18 cellular contexts compared by ENCODE assay signal in genomic region chr2:234242446-234242810, GRCh38.
DNase-seq lines count a peak whose midpoint lies in the region; ATAC-seq, FAIRE-seq and TF ChIP-seq lines count a peak whose summit lies in the region.
"Had no signal": no experiment of that assay in that cellular context is flagged by ENCODE, and none has a peak within 500 bp of the region (broad histone marks: within the 10 kb centered on the region; RNA-seq: fewer than 3 reads in every experiment).

No MANE protein-coding gene starts in this region.

- H3K79me2 ChIP-seq in PC-9 (ENCODE audit: low read depth) (no peaks in the 10 kb centered on the region), neural progenitor cell (ENCODE audit: low read depth) (no peaks in the 10 kb centered on the region)

- no TSS peak for BruUV-seq in PC-9 (replicated peaks; lab: Mats Ljungman, UMichigan)

- H3K36me3 ChIP-seq in PC-9 (ENCODE audit: low read depth) (no peaks in the 10 kb centered on the region), neural progenitor cell (no peaks in the 10 kb centered on the region)
- H3K36me3 ChIP-seq: MG63 had no signal

- TF ChIP-seq RAD21 in A549 (conservative IDR thresholded peaks at IDR 0.05 in 1 of 2, IDR thresholded peaks at IDR 0.05 in 1 of 2): no peak

- no peak overlapping the region for H3K9ac ChIP-seq in neural progenitor cell

- peaks cover 58% of the 10 kb centered on the region for H3K4me1 ChIP-seq in A549
- peaks cover 73% of the 10 kb centered on the region for H3K4me1 ChIP-seq in PC-9 (replicated peaks; ENCODE audit: insufficient read depth)
- peaks cover 18% of the 10 kb centered on the region for H3K4me1 ChIP-seq in neural progenitor cell

- POLR2A ChIA-PET in A549 (lab: Yijun Ruan, JAX) (interaction anchor here (0.8 to 1.2 kb wide), 3 partner anchors 40 to 268 kb away, joined by 3 to 9 read pairs (median 4); partner anchors contain the start of gene ARL4C), PC-9 (lab: Charles Lee; ENCODE audit: unreplicated experiment) (interaction anchor here (0.6 to 0.8 kb wide), 3 partner anchors 34 to 303 kb away, joined by 3 to 19 read pairs (median 3); no protein-coding TSS in a partner anchor)

- H4K20me1 ChIP-seq in PC-9 (ENCODE audit: insufficient read depth) (no peaks in the 10 kb centered on the region), neural progenitor cell (ENCODE audit: low read depth) (no peaks in the 10 kb centered on the region)

- DNase-seq in A549 (ENCODE audit: low read depth in 1 of 2, low spot score in 1 of 2) (no peak), PC-9 (no peak), epithelial cell of prostate (ENCODE audit: low read depth, low spot score) (no peak), neural progenitor cell (ENCODE audit: low spot score) (no peak), C1 segment of cervical spinal cord (lab: John Stamatoyannopoulos, UW) (no peak)
- DNase-seq in activated naive CD4-positive, alpha-beta T cell (lab: John Stamatoyannopoulos, UW): no peak
- DNase-seq: DND-41, GDM1, GOT3, KG1, NCI-H1092 treated with DMSO at 0.1 percent for 48 hours, NCI-H1694 treated with DMSO at 0.1 percent for 48 hours, NCI-H446, NCI-H748 treated with DMSO at 0.1 percent for 48 hours, SHP77 had no signal

- peaks cover 2% of the 10 kb centered on the region for H3K36me3 Mint-ChIP-seq in neural progenitor cell

- peaks cover 52% of the 10 kb centered on the region for H3K4me1 Mint-ChIP-seq in neural progenitor cell

- H3K9me2 ChIP-seq in PC-9 (ENCODE audit: insufficient read depth): no peaks in the 10 kb centered on the region

- H3K4me3 ChIP-seq in A549: peak overlapping the region; percentile 4; the same call in 1 of the 3 replicates
- H3K4me3 ChIP-seq in PC-9: peak overlapping the region; percentile 36; the same call in 1 of the 2 replicates
- no peak overlapping the region for H3K4me3 ChIP-seq in neural progenitor cell
- H3K4me3 ChIP-seq: MG63 had no signal

- TF ChIP-seq CTCF in A549 (IDR thresholded peaks at IDR 0.05) (no peak), PC-9 (conservative IDR thresholded peaks at IDR 0.05) (no peak), neural progenitor cell (IDR thresholded peaks at IDR 0.05) (no peak)

- H2AFZ ChIP-seq in PC-9: no peak overlapping the region
- no peak overlapping the region for H2AFZ ChIP-seq in neural progenitor cell (replicated peaks)

- H3K9me3 Mint-ChIP-seq in neural progenitor cell: peaks cover 25% of the 10 kb centered on the region

- peaks cover 9% of the 10 kb centered on the region for H3K27me3 Mint-ChIP-seq in neural progenitor cell (ENCODE audit: insufficient read depth, low read depth)

- H3K4me2 ChIP-seq in A549 (peak overlapping the region; percentile 86), PC-9 (peak overlapping the region; percentile 75), neural progenitor cell (peak overlapping the region; percentile 21)

- WGBS in A549 (ENCODE audit: missing lambda C conversion rate): 8% methylated on average over 4 of the region's 4 CpGs

- ATAC-seq in A549 (no peak), GM18498 (IDR thresholded peaks at IDR 0.05; ENCODE audit: unreplicated experiment) (no peak), GM21526 (IDR thresholded peaks at IDR 0.05; ENCODE audit: low FRiP score, unreplicated experiment) (no peak)

- H3K27ac Mint-ChIP-seq in neural progenitor cell: no peak overlapping the region

- peak overlapping the region; percentile 22 for H3K4me3 Mint-ChIP-seq in neural progenitor cell

- H3K9me3 ChIP-seq in A549 (peaks cover 17% of the 10 kb centered on the region; the same call in 2 of the 3 replicates), PC-9 (ENCODE audit: insufficient read depth, low read depth) (peaks cover 6% of the 10 kb centered on the region; the same call in 1 of the 2 replicates), neural progenitor cell (ENCODE audit: low read depth) (peaks cover 8% of the 10 kb centered on the region)

- no peak for FAIRE-seq in A549 (lab: Jason Lieb, UNC)

- intact Hi-C loops in PC-9 (cut with micrococcal nuclease; ENCODE audit: unreplicated experiment): loop anchor here (2.0 to 10.0 kb wide), 6 partner anchors 16 to 582 kb away; partner anchors contain the start of genes MSL3B and UGT1A6

- TF ChIP-seq EP300 in A549 (IDR thresholded peaks at IDR 0.05): no peak

- H3F3A ChIP-seq in PC-9 (ENCODE audit: insufficient read depth, low read depth) (peaks cover 63% of the 10 kb centered on the region), neural progenitor cell (ENCODE audit: low read depth) (no peaks in the 10 kb centered on the region)

- H3K27ac ChIP-seq in A549: peak overlapping the region; percentile 89 to 93
- H3K27ac ChIP-seq in PC-9: peak overlapping the region; percentile 91
- H3K27ac ChIP-seq in epithelial cell of prostate: peak overlapping the region; percentile 94
- H3K27ac ChIP-seq in neural progenitor cell: no peak overlapping the region

- H3K27me3 ChIP-seq in PC-9 (ENCODE audit: insufficient read depth, low read depth) (no peaks in the 10 kb centered on the region), neural progenitor cell (no peaks in the 10 kb centered on the region)
- H3K27me3 ChIP-seq: MG63 had no signal

- no peak for TF ChIP-seq POLR2A in A549 (IDR thresholded peaks at IDR 0.05; ENCODE audit: low read length)

- CTCF ChIA-PET in A549 (lab: Yijun Ruan, JAX): interaction anchor here (0.7 to 2.6 kb wide), 7 partner anchors 9 to 267 kb away, joined by 3 to 19 read pairs (median 3); no protein-coding TSS in a partner anchor
- CTCF ChIA-PET in PC-9 (lab: Charles Lee): interaction anchor here (1.2 kb wide), 2 partner anchors 27 to 39 kb away, joined by 4 to 10 read pairs; no protein-coding TSS in a partner anchor

TF ChIP-seq in A549, 52 proteins besides CTCF, POLR2A, EP300 and RAD21:
- TF ChIP-seq, protein P1, sequence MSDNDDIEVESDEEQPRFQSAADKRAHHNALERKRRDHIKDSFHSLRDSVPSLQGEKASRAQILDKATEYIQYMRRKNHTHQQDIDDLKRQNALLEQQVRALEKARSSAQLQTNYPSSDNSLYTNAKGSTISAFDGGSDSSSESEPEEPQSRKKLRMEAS (IDR thresholded peaks at IDR 0.05): 0 out of 2 replicates have a peak, but pooled peaks have one; percentile 0
- TF ChIP-seq NR3C1 (IDR thresholded peaks at IDR 0.05): no peak

Comparison
In these comparisons a context has a peak if more than half of its experiments do, and no peak if none do; other contexts are left out.
1. H3K4me2 ChIP-seq: peak in every context shown above with its lines; median percentile 86 in A549; 75 in PC-9; 21 in neural progenitor cell.